Comparison of ENCODE assay signal across 1 cellular context in the genomic region with DNA sequence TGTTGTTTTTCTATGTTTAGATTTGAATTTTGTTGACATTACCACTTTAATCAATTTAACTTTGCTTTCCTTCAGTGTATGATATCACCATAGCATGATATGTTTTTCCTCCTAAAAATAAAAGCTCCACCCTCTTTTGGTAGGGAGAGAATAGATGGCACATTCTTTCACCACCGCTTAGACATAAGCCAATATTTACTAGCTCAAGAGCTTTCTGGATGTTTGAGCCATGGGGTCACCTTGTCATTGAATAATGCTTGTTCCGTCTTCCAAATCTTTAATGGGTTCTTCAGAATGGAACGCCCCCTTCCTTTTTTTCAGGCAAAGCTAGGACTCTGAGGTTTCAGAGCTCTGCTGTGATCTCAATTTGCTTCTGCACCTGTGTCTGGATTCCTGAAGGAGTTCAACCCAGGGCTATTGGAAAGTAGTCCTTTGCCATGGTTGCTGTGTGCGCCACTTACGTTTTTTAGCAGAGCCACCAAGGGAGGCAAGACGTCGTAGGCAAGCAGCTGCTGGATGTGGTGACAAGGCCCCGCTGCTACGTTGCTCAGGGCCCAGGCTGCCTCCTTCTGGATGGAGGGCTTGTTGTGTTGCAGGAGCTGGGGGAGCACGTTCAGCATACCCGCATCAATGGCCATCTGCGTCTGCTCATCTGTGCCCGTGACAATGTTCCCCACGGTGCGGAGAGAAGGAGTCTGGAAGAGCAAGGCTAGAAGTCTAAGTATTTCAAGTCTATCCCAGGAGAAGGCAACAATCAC.
TF ChIP-seq lines count a peak whose summit lies in the region.

No MANE protein-coding gene starts in this region.

TF ChIP-seq in H1, 55 proteins besides CTCF, POLR2A, EP300 and RAD21:
- TF ChIP-seq SIN3A (conservative IDR thresholded peaks at IDR 0.05 in 1 of 2, IDR thresholded peaks at IDR 0.05 in 1 of 2; ENCODE audit: low read depth in 1 of 2, low read length in 2 of 2) (no peak), KDM4A (IDR thresholded peaks at IDR 0.05; ENCODE audit: low read depth, low read length, severe bottlenecking) (no peak), MAX (IDR thresholded peaks at IDR 0.05) (no peak), EGR1 (IDR thresholded peaks at IDR 0.05; ENCODE audit: borderline replicate concordance, low read depth, low read length) (no peak), HDAC6 (IDR thresholded peaks at IDR 0.05; ENCODE audit: low read depth, low read length) (no peak), RNF2 (IDR thresholded peaks at IDR 0.05; ENCODE audit: borderline replicate concordance, low read depth, low read length, missing control alignments, poor library complexity, severe bottlenecking) (no peak), NANOG (IDR thresholded peaks at IDR 0.05; ENCODE audit: insufficient read depth, low read depth, low read length, poor library complexity, severe bottlenecking) (no peak), ZNF274 (IDR thresholded peaks at IDR 0.05; ENCODE audit: borderline replicate concordance, extremely low read depth, low read length) (no peak), TBP (IDR thresholded peaks at IDR 0.05; ENCODE audit: low read depth, low read length) (no peak)
- TF ChIP-seq, protein P1, sequence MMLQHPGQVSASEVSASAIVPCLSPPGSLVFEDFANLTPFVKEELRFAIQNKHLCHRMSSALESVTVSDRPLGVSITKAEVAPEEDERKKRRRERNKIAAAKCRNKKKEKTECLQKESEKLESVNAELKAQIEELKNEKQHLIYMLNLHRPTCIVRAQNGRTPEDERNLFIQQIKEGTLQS (IDR thresholded peaks at IDR 0.05; ENCODE audit: insufficient read depth, low read depth, low read length) = no peak
TF ChIP-seq in H1: peak in this region for 0.
